Comparison of ENCODE assay signal across 24 cellular contexts in genomic region chr22:44692662-44693007, GRCh38. TPM values are rescaled to one million over a fixed set of nuclear protein-coding genes. Genes with fewer than 3 reads are reported as not detected.
"Had no signal": no experiment of that assay in that cellular context is flagged by ENCODE, and none has a peak within 500 bp of the region (broad histone marks: within the 10 kb centered on the region; RNA-seq: fewer than 3 reads in every experiment).

No MANE protein-coding gene starts in this region.

- H3K4me3 ChIP-seq: colonic mucosa, gastrocnemius medialis, left ventricle myocardium inferior, lung, ovary, transverse colon had no signal

- H3K4me1 Mint-ChIP-seq: nephron had no signal

- H3K36me3 Mint-ChIP-seq: activated naive CD8-positive, alpha-beta T cell had no signal

- H3K36me3 ChIP-seq: colonic mucosa, gastrocnemius medialis, left ventricle myocardium inferior, neutrophil, ovary, transverse colon had no signal

- H3K27ac Mint-ChIP-seq: activated naive CD8-positive, alpha-beta T cell; nephron; progenitor cell of endocrine pancreas; T-helper 2 cell treated with Interferon-gamma antibody and Interleukin-4, amounts not matched to agents 5 μg/mL and 100 μg/mL, for 36 hours had no signal

- H3K27me3 ChIP-seq: colonic mucosa, ovary, transverse colon had no signal

- ATAC-seq: gastrocnemius medialis had no signal

- DNase-seq: activated CD4-positive, alpha-beta T cell treated with anti-CD3 and anti-CD28 coated beads for 4 hours; activated CD4-positive, alpha-beta T cell treated with anti-CD3 and anti-CD28 coated beads, Interleukin-2, amount 50 U/mL, for 4 hours; activated effector memory CD4-positive, alpha-beta T cell treated with Interleukin-2 at 50 U/mL for 16 hours; activated naive CD4-positive, alpha-beta T cell treated with Interleukin-2 at 50 U/mL for 16 hours; anterior cingulate cortex; colonic mucosa; effector CD8-positive, alpha-beta T cell; gastrocnemius medialis; glutamatergic neuron; left ventricle myocardium inferior; ovary; stimulated activated CD4-positive, alpha-beta T cell treated with anti-CD3 and anti-CD28 coated beads, Interleukin-15, amount 100 ng/mL, for 24 hours; stimulated activated CD4-positive, alpha-beta T cell treated with anti-CD3 and anti-CD28 coated beads, Interleukin-2, amount 100 ng/mL, for 24 hours; stimulated activated naive CD4-positive, alpha-beta T cell; T-helper 1 cell; transverse colon had no signal

- H3K9me3 ChIP-seq: colonic mucosa, gastrocnemius medialis, left ventricle myocardium inferior, neutrophil, ovary, transverse colon had no signal

- H3K4me1 ChIP-seq: gastrocnemius medialis, left ventricle myocardium inferior had no signal

- H3K4me3 Mint-ChIP-seq: activated naive CD8-positive, alpha-beta T cell; nephron; T-helper 2 cell treated with Interferon-gamma antibody and Interleukin-4, amounts not matched to agents 5 μg/mL and 100 μg/mL, for 36 hours had no signal

- H3K27me3 Mint-ChIP-seq: activated naive CD8-positive, alpha-beta T cell had no signal

- H3K27ac ChIP-seq: colonic mucosa, epithelial cell of prostate, gastrocnemius medialis, left ventricle myocardium inferior, neutrophil, ovary, transverse colon had no signal

- H3K9me3 Mint-ChIP-seq: nephron; T-helper 2 cell treated with Interferon-gamma antibody and Interleukin-4, amounts not matched to agents 5 μg/mL and 100 μg/mL, for 36 hours had no signal

RNA-seq across cellular contexts. Expression of gene ARHGAP8, which starts 59.7 kb away (rescaled TPM):
- total RNA-seq: dermis microvascular lymphatic vessel endothelial cell, gastrocnemius medialis, left ventricle myocardium inferior had no signal
